Comparison of ENCODE assay signal across 27 cellular contexts in the genomic region with DNA sequence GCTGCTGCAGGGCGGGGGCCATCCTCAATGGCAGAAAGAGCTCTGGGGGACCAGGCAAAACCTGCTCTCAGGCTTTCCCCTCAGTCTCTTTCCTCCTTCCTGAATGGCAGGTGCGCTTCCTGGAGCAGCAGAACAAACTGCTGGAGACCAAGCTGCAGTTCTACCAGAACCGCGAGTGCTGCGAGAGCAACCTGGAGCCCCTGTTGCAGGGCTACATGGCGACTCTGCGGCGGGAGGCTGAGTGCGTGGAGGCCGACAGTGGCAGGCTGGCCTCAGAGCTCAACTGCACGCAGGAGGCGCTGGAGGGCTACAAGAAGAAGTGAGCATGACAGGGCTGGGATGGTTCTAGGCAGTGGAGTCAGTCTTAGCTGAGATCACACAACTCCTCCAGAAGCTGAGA. TPM values are rescaled to one million over a fixed set of nuclear protein-coding genes. Genes with fewer than 3 reads are reported as not detected.
"Had no signal": no experiment of that assay in that cellular context is flagged by ENCODE, and none has a peak within 500 bp of the region (broad histone marks: within the 10 kb centered on the region; RNA-seq: fewer than 3 reads in every experiment).

No MANE protein-coding gene starts in this region.

- H3K9me3 ChIP-seq: neutrophil, psoas muscle, thoracic aorta had no signal

- H3K27me3 ChIP-seq: stomach had no signal

- H3K4me1 ChIP-seq: psoas muscle had no signal

- H3K36me3 Mint-ChIP-seq: naive B cell had no signal

- H3K4me3 Mint-ChIP-seq: naive B cell had no signal

- H3K27ac ChIP-seq: coronary artery, dorsolateral prefrontal cortex, neutrophil, psoas muscle, skin epidermis, stomach, thoracic aorta had no signal

- H3K4me3 ChIP-seq: coronary artery, dorsolateral prefrontal cortex, lung, psoas muscle, skin epidermis, stomach, thoracic aorta had no signal

- DNase-seq: dorsolateral prefrontal cortex; effector CD8-positive, alpha-beta T cell; foreskin melanocyte; head of caudate nucleus; hippocampal formation; left colon; left ventricle myocardium superior; midbrain; naive B cell; psoas muscle; retina; stimulated activated CD4-positive, alpha-beta T cell treated with anti-CD3 and anti-CD28 coated beads, Interleukin-12 subunit alpha, Interleukin-12 subunit beta, amount 100 ng/mL, for 4 hours; stimulated activated naive CD4-positive, alpha-beta T cell; stomach; substantia nigra had no signal

- H3K36me3 ChIP-seq: neutrophil, stomach, thoracic aorta had no signal

- H3K4me1 Mint-ChIP-seq: naive B cell had no signal

- ATAC-seq: left colon, left ventricle myocardium superior, psoas muscle, sciatic nerve had no signal

RNA-seq across cellular contexts. Expression of a gene that starts 22.9 kb away (rescaled TPM):
- total RNA-seq: cerebellum, kidney epithelial cell, left colon, left ventricle myocardium superior, lung, osteoblast, psoas muscle, sciatic nerve, stomach, thoracic aorta, urinary bladder had no signal
- polyA plus RNA-seq: esophagus, lung, neural cell, psoas muscle, stomach, urinary bladder had no signal

RNA-seq across cellular contexts. Expression of a gene that starts 23.2 kb away (rescaled TPM):
- total RNA-seq: cerebellum, dorsolateral prefrontal cortex, kidney epithelial cell, left colon, left ventricle myocardium superior, lung, osteoblast, psoas muscle, sciatic nerve, stomach, thoracic aorta, urinary bladder had no signal
- polyA plus RNA-seq: esophagus, lung, neural cell, psoas muscle, stomach, urinary bladder had no signal

RNA-seq across cellular contexts. Expression of a gene that starts 41.3 kb away (rescaled TPM):
- total RNA-seq: cerebellum, kidney epithelial cell, left colon, left ventricle myocardium superior, lung, osteoblast, psoas muscle, sciatic nerve, stomach, thoracic aorta, urinary bladder had no signal
- polyA plus RNA-seq: lung, neural cell, psoas muscle, stomach, urinary bladder had no signal

RNA-seq across cellular contexts. Expression of a gene that starts 52.8 kb away (rescaled TPM):
- total RNA-seq: cerebellum, left colon, left ventricle myocardium superior, osteoblast, psoas muscle, sciatic nerve, stomach, urinary bladder had no signal
- polyA plus RNA-seq: neural cell, urinary bladder had no signal
